Comparison of ENCODE assay signal across 1 cellular context in genomic region chr6:24330137-24330732, GRCh38.
TF ChIP-seq lines count a peak whose summit lies in the region.

No MANE protein-coding gene starts in this region.

TF ChIP-seq in HepG2, 621 proteins besides CTCF, POLR2A, EP300 and RAD21 (continued from another document and continues in another):
- TF ChIP-seq AHDC1 (CRISPR knock-in tag; IDR thresholded peaks at IDR 0.05; ENCODE audit: borderline replicate concordance) (peak; percentile 95), ATF7-NPFF (CRISPR knock-in tag; IDR thresholded peaks at IDR 0.05; ENCODE audit: low read depth) (no peak), TARDBP (CRISPR knock-in tag; IDR thresholded peaks at IDR 0.05) (peak; percentile 75), PPARG (CRISPR knock-in tag; conservative IDR thresholded peaks at IDR 0.05) (peak; percentile 97), ZFP90 (CRISPR knock-in tag; IDR thresholded peaks at IDR 0.05; ENCODE audit: borderline replicate concordance) (no peak), KLF6 (CRISPR knock-in tag; IDR thresholded peaks at IDR 0.05) (no peak), ZNF274 (CRISPR knock-in tag; IDR thresholded peaks at IDR 0.05) (no peak), DPF2 (CRISPR knock-in tag; IDR thresholded peaks at IDR 0.05; ENCODE audit: borderline replicate concordance, low read depth) (peak; percentile 90), ATF3 (CRISPR knock-in tag; IDR thresholded peaks at IDR 0.05) (no peak), ZNF160 (CRISPR knock-in tag; IDR thresholded peaks at IDR 0.05) (no peak), ZSCAN12 (CRISPR knock-in tag; IDR thresholded peaks at IDR 0.05) (no peak), JUNB (CRISPR knock-in tag; IDR thresholded peaks at IDR 0.05; ENCODE audit: borderline replicate concordance) (no peak), NR2F1 (CRISPR knock-in tag; IDR thresholded peaks at IDR 0.05) (peak; percentile 66 to 97; a peak in 3 of 4 replicates), ZZZ3 (CRISPR knock-in tag; IDR thresholded peaks at IDR 0.05; ENCODE audit: borderline replicate concordance) (no peak), RORA (CRISPR knock-in tag; IDR thresholded peaks at IDR 0.05) (peak; percentile 98), MTERF4 (CRISPR knock-in tag; IDR thresholded peaks at IDR 0.05) (no peak), ZNF121 (CRISPR knock-in tag; IDR thresholded peaks at IDR 0.05) (0 out of 2 replicates have a peak, but pooled peaks have one; percentile 22), ZNF317 (CRISPR knock-in tag; IDR thresholded peaks at IDR 0.05) (no peak), ASH2L (IDR thresholded peaks at IDR 0.05; ENCODE audit: insufficient read length, low read depth, low read length) (peak; percentile 95), SATB2 (CRISPR knock-in tag; IDR thresholded peaks at IDR 0.05) (no peak), ZNF589 (CRISPR knock-in tag; conservative IDR thresholded peaks at IDR 0.05) (no peak), ZNF660 (CRISPR knock-in tag; IDR thresholded peaks at IDR 0.05; ENCODE audit: borderline replicate concordance, low read depth) (no peak), ZNF407 (CRISPR knock-in tag; IDR thresholded peaks at IDR 0.05; ENCODE audit: not compliant biosample characterization) (no peak)
- TF ChIP-seq, protein P1, sequence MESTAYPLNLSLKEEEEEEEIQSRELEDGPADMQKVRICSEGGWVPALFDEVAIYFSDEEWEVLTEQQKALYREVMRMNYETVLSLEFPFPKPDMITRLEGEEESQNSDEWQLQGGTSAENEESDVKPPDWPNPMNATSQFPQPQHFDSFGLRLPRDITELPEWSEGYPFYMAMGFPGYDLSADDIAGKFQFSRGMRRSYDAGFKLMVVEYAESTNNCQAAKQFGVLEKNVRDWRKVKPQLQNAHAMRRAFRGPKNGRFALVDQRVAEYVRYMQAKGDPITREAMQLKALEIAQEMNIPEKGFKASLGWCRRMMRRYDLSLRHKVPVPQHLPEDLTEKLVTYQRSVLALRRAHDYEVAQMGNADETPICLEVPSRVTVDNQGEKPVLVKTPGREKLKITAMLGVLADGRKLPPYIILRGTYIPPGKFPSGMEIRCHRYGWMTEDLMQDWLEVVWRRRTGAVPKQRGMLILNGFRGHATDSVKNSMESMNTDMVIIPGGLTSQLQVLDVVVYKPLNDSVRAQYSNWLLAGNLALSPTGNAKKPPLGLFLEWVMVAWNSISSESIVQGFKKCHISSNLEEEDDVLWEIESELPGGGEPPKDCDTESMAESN (CRISPR knock-in tag; conservative IDR thresholded peaks at IDR 0.05): peak; percentile 58; the same call in 1 of the 2 replicates
- TF ChIP-seq, protein P2, sequence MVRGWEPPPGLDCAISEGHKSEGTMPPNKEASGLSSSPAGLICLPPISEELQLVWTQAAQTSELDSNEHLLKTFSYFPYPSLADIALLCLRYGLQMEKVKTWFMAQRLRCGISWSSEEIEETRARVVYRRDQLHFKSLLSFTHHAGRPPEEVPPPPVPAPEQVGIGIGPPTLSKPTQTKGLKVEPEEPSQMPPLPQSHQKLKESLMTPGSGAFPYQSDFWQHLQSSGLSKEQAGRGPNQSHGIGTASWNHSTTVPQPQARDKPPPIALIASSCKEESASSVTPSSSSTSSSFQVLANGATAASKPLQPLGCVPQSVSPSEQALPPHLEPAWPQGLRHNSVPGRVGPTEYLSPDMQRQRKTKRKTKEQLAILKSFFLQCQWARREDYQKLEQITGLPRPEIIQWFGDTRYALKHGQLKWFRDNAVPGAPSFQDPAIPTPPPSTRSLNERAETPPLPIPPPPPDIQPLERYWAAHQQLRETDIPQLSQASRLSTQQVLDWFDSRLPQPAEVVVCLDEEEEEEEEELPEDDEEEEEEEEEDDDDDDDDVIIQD (CRISPR knock-in tag; IDR thresholded peaks at IDR 0.05; ENCODE audit: low read depth): peak; percentile 67
- TF ChIP-seq, protein P3, sequence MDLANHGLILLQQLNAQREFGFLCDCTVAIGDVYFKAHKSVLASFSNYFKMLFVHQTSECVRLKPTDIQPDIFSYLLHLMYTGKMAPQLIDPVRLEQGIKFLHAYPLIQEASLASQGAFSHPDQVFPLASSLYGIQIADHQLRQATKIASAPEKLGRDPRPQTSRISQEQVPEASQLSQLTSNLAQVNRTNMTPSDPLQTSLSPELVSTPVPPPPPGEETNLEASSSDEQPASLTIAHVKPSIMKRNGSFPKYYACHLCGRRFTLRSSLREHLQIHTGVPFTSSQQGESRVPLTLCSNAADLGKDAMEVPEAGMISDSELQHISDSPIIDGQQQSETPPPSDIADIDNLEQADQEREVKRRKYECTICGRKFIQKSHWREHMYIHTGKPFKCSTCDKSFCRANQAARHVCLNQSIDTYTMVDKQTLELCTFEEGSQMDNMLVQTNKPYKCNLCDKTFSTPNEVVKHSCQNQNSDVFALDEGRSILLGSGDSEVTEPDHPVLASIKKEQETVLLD (CRISPR knock-in tag; IDR thresholded peaks at IDR 0.05; ENCODE audit: low read depth): no peak
- TF ChIP-seq, protein P4, sequence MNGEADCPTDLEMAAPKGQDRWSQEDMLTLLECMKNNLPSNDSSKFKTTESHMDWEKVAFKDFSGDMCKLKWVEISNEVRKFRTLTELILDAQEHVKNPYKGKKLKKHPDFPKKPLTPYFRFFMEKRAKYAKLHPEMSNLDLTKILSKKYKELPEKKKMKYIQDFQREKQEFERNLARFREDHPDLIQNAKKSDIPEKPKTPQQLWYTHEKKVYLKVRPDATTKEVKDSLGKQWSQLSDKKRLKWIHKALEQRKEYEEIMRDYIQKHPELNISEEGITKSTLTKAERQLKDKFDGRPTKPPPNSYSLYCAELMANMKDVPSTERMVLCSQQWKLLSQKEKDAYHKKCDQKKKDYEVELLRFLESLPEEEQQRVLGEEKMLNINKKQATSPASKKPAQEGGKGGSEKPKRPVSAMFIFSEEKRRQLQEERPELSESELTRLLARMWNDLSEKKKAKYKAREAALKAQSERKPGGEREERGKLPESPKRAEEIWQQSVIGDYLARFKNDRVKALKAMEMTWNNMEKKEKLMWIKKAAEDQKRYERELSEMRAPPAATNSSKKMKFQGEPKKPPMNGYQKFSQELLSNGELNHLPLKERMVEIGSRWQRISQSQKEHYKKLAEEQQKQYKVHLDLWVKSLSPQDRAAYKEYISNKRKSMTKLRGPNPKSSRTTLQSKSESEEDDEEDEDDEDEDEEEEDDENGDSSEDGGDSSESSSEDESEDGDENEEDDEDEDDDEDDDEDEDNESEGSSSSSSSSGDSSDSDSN (CRISPR knock-in tag; IDR thresholded peaks at IDR 0.05): no peak
